22 cellular contexts compared by ENCODE assay signal in genomic region chr22:45515678-45516077, GRCh38. TPM values are rescaled to one million over a fixed set of nuclear protein-coding genes. Genes with fewer than 3 reads are reported as not detected.
A peak's percentile ranks its signal among the peaks of the same experiment; 100 is the strongest.
DNase-seq lines count a peak whose midpoint lies in the region; ATAC-seq and TF ChIP-seq lines count a peak whose summit lies in the region.
"Had no signal": no experiment of that assay in that cellular context is flagged by ENCODE, and none has a peak within 500 bp of the region (broad histone marks: within the 10 kb centered on the region; RNA-seq: fewer than 3 reads in every experiment).

No MANE protein-coding gene starts in this region.

- BruUV-seq in Caco-2 (replicated peaks; lab: Mats Ljungman, UMichigan) (no TSS peak), A673 (replicated peaks; lab: Mats Ljungman, UMichigan) (no TSS peak)

- CTCF ChIA-PET in Caco-2 (lab: Charles Lee) (no interaction called here), WTC11 (lab: Charles Lee) (interaction anchor here (0.8 to 1.4 kb wide), 3 partner anchors 9 to 20 kb away, joined by 3 read pairs; no protein-coding TSS in a partner anchor), A673 (lab: Charles Lee) (no interaction called here)

- H3K36me3 ChIP-seq in Caco-2 (ENCODE audit: control insufficient read depth, insufficient read depth, low read length), result no peaks in the 10 kb centered on the region; the same call in none of the 2 replicates
- no peaks in the 10 kb centered on the region for H3K36me3 ChIP-seq in rectal smooth muscle tissue (ENCODE audit: control insufficient read depth, insufficient read depth, low read length)
- peaks cover 2% of the 10 kb centered on the region for H3K36me3 ChIP-seq in A673 (ENCODE audit: insufficient read depth, low read length, poor library complexity, severe bottlenecking)

- H3K27me3 Mint-ChIP-seq in Caco-2 (ENCODE audit: insufficient read depth, unreplicated experiment), result no peaks in the 10 kb centered on the region
- H3K27me3 Mint-ChIP-seq in WTC11 (ENCODE audit: low read depth), result no peaks in the 10 kb centered on the region
- H3K27me3 Mint-ChIP-seq: progenitor cell of endocrine pancreas had no signal

- H3K9ac ChIP-seq in rectal smooth muscle tissue (ENCODE audit: low read length), result no peak overlapping the region

- H3K4me1 ChIP-seq in Caco-2, result peaks cover 21% of the 10 kb centered on the region; the same call in 1 of the 2 replicates
- H3K4me1 ChIP-seq in rectal smooth muscle tissue (ENCODE audit: control insufficient read depth, insufficient read depth, low read length), result no peaks in the 10 kb centered on the region
- peaks cover 6% of the 10 kb centered on the region for H3K4me1 ChIP-seq in A673 (ENCODE audit: insufficient read depth, low read length, poor library complexity, severe bottlenecking)

- intact Hi-C loops in Caco-2 (cut with micrococcal nuclease; ENCODE audit: unreplicated experiment) (no loop called here), A673 (cut with micrococcal nuclease; ENCODE audit: unreplicated experiment) (no loop called here)

- no peak for TF ChIP-seq CTCF in Caco-2 (IDR thresholded peaks at IDR 0.05; ENCODE audit: insufficient read depth in 1 of 2, low read depth in 1 of 2, low read length in 1 of 2, severe bottlenecking in 1 of 2, unreplicated experiment in 1 of 2)
- TF ChIP-seq CTCF in WTC11 (IDR thresholded peaks at IDR 0.05), result no peak
- TF ChIP-seq CTCF in A673 (conservative IDR thresholded peaks at IDR 0.05; ENCODE audit: low read depth, low read length), result no peak

- H3K9me3 ChIP-seq in Caco-2 (no peaks in the 10 kb centered on the region), A673 (ENCODE audit: low read depth, low read length, poor library complexity, severe bottlenecking) (no peaks in the 10 kb centered on the region)
- H3K9me3 ChIP-seq: heart right ventricle had no signal

- H3K36me3 Mint-ChIP-seq in Caco-2 (ENCODE audit: insufficient read depth, unreplicated experiment) (peaks cover 79% of the 10 kb centered on the region), WTC11 (peaks cover 14% of the 10 kb centered on the region)
- H3K36me3 Mint-ChIP-seq: CD8-positive, alpha-beta T cell; naive B cell had no signal

- no peak for DNase-seq in Caco-2
- DNase-seq in WTC11 (ENCODE audit: low spot score), result no peak
- DNase-seq in kidney tubule cell (ENCODE audit: low spot score), result no peak
- no peak for DNase-seq in A673 (ENCODE audit: low spot score)
- no peak for DNase-seq in SKM-1 treated with dmso at 0.1 percent for 144 hours (lab: John Stamatoyannopoulos, UW; ENCODE audit: unreplicated experiment)
- DNase-seq: activated CD4-positive, alpha-beta T cell treated with anti-CD3 and anti-CD28 coated beads, Interleukin-2, amount 50 U/mL, for 48 hours; activated gamma-delta T cell treated with Interleukin-2 at 50 U/mL for 16 hours; activated T-cell treated with anti-CD3 and anti-CD28 coated beads for 4 hours; amniotic stem cell; CD8-positive, alpha-beta T cell; DMS79 treated with DMSO at 0.1 percent for 48 hours; effector memory CD8-positive, alpha-beta T cell; heart right ventricle; naive B cell; NCI-H524 treated with DMSO at 0.1 percent for 48 hours; stimulated activated CD4-positive, alpha-beta T cell treated with anti-CD3 and anti-CD28 coated beads, Interleukin-4, amount 100 ng/mL, for 24 hours; T-helper 2 cell had no signal

- peak overlapping the region; percentile 59 for H3K27ac Mint-ChIP-seq in Caco-2 (ENCODE audit: unreplicated experiment)
- peak overlapping the region; percentile 87 for H3K27ac Mint-ChIP-seq in WTC11
- H3K27ac Mint-ChIP-seq: CD8-positive, alpha-beta T cell; effector memory CD8-positive, alpha-beta T cell; progenitor cell of endocrine pancreas had no signal

- H3K9me3 Mint-ChIP-seq in Caco-2 (ENCODE audit: unreplicated experiment) (no peaks in the 10 kb centered on the region), WTC11 (no peaks in the 10 kb centered on the region)
- H3K9me3 Mint-ChIP-seq: CD8-positive, alpha-beta T cell; effector memory CD8-positive, alpha-beta T cell; naive B cell had no signal

- H3K4me1 Mint-ChIP-seq in Caco-2 (ENCODE audit: low read depth, unreplicated experiment) (peaks cover 20% of the 10 kb centered on the region), WTC11 (peaks cover 53% of the 10 kb centered on the region)

- H3K4me3 ChIP-seq in Caco-2 (ENCODE audit: low read depth, low read length), result no peak overlapping the region
- no peak overlapping the region for H3K4me3 ChIP-seq in rectal smooth muscle tissue (ENCODE audit: low read length)
- no peak overlapping the region for H3K4me3 ChIP-seq in A673 (ENCODE audit: low read depth, low read length, poor library complexity, severe bottlenecking)
- H3K4me3 ChIP-seq: heart right ventricle had no signal

- POLR2A ChIA-PET in Caco-2 (lab: Charles Lee) (no interaction called here), WTC11 (lab: Charles Lee) (interaction anchor here (1.3 kb wide), 1 partner anchor 12 kb away, joined by 3 read pairs; no protein-coding TSS in a partner anchor), A673 (lab: Charles Lee; ENCODE audit: low non-redundant PET) (no interaction called here)

- ATAC-seq in WTC11 (no peak), HG02840 (IDR thresholded peaks at IDR 0.05; ENCODE audit: low FRiP score, unreplicated experiment) (no peak)
- ATAC-seq: CD8-positive, alpha-beta T cell; effector memory CD8-positive, alpha-beta T cell had no signal

- H3K27me3 ChIP-seq in Caco-2 (replicated peaks; ENCODE audit: control insufficient read depth, insufficient read depth, low read length) (no peaks in the 10 kb centered on the region), layer of hippocampus (ENCODE audit: control insufficient read depth, insufficient read depth, low read length) (no peaks in the 10 kb centered on the region), rectal smooth muscle tissue (ENCODE audit: control insufficient read depth, insufficient read depth, low read length) (no peaks in the 10 kb centered on the region), A673 (replicated peaks; ENCODE audit: insufficient read depth, low read depth, low read length, poor library complexity) (no peaks in the 10 kb centered on the region)
- H3K27me3 ChIP-seq: heart right ventricle had no signal

- no peak overlapping the region for H3K4me3 Mint-ChIP-seq in Caco-2 (ENCODE audit: unreplicated experiment)
- H3K4me3 Mint-ChIP-seq in WTC11, result no peak overlapping the region
- H3K4me3 Mint-ChIP-seq: CD8-positive, alpha-beta T cell; effector memory CD8-positive, alpha-beta T cell; naive B cell had no signal

- peak overlapping the region; percentile 60 for H3K27ac ChIP-seq in layer of hippocampus (ENCODE audit: low read depth, low read length)
- H3K27ac ChIP-seq in rectal smooth muscle tissue (ENCODE audit: low read depth, low read length), result peak overlapping the region; percentile 32
- no peak overlapping the region for H3K27ac ChIP-seq in A673 (ENCODE audit: low read depth, low read length, poor library complexity, severe bottlenecking)
- H3K27ac ChIP-seq: VCaP had no signal

TF ChIP-seq in WTC11, 78 proteins besides CTCF, POLR2A, EP300 and RAD21 (continues in another document):
- TF ChIP-seq ATF1 (CRISPR knock-in tag; IDR thresholded peaks at IDR 0.05) (no peak), SMAD3 (CRISPR knock-in tag; IDR thresholded peaks at IDR 0.05; ENCODE audit: borderline replicate concordance) (no peak), EMX1 (CRISPR knock-in tag; IDR thresholded peaks at IDR 0.05) (no peak), ZNF232 (CRISPR knock-in tag; IDR thresholded peaks at IDR 0.05) (no peak), PRDM15 (CRISPR knock-in tag; IDR thresholded peaks at IDR 0.05) (no peak), GRHL2 (CRISPR knock-in tag; IDR thresholded peaks at IDR 0.05; ENCODE audit: insufficient replicate concordance, severe bottlenecking) (no peak), SOX15 (CRISPR knock-in tag; IDR thresholded peaks at IDR 0.05) (no peak), ZNF263 (CRISPR knock-in tag; IDR thresholded peaks at IDR 0.05; ENCODE audit: low read depth) (no peak)

RNA-seq across cellular contexts. Expression of gene FBLN1, which starts 13.0 kb away (rescaled TPM):
- total RNA-seq in Caco-2 (2022), result 510 and 519 TPM in 2 replicates
- 183 to 219 TPM (median 217 TPM) in 3 replicates for total RNA-seq in WTC11 (2021)
- total RNA-seq in A673 (2021), result 96.4 and 117 TPM in 2 replicates
- total RNA-seq: CD8-positive, alpha-beta T cell had no signal
